In the genomic region with DNA sequence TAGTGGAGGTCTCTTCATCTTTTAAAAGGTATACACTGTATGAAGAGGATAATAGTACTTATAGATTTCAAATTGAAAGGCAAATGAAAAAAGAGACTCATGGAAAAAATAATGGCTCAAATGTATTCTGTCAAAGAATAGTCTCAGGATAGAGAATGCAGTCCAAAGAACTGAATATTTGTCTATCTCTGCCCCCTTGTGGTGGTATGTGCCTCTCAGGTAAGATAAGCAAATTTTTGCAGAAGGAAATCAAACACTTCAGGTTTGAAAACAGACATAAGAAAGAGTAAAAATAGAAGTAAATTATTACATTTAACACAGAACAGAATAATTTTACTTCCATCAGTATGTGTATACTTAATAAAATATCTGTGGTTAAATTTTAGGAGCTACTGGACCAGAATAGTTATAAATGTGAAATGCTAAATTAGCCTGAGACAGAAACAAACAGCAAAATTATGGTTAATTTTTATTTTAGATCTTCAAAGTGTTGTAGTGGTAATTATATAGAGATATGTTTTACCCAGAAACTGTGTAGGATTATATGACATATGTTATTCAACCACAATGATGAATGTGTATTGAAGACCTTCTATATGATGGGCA, we compare ENCODE assay signal across 8 cellular contexts.
A peak's percentile ranks its signal among the peaks of the same experiment; 100 is the strongest.
DNase-seq lines count a peak whose midpoint lies in the region; ATAC-seq and TF ChIP-seq lines count a peak whose summit lies in the region.

No MANE protein-coding gene starts in this region.

- no peaks in the 10 kb centered on the region for H3K4me1 ChIP-seq in adipocyte (ENCODE audit: control insufficient read depth, insufficient read depth, low read length)
- no peaks in the 10 kb centered on the region for H3K4me1 ChIP-seq in right atrium auricular region
- no peaks in the 10 kb centered on the region for H3K4me1 ChIP-seq in gastrocnemius medialis

- in situ Hi-C loops in gastrocnemius medialis (cut with MboI; ENCODE audit: low sequenced_read_pairs in 4 of 4): loop anchor here in 3 of 4 donors (10.0 to 25.0 kb wide), 3 partner anchors 294 to 307 kb away; no protein-coding TSS in a partner anchor

- intact Hi-C loops in CD4-positive, alpha-beta T cell (cut with DNase I, micrococcal nuclease): loop anchor here (1.0 to 5.0 kb wide), 4 partner anchors 304 to 733 kb away; no protein-coding TSS in a partner anchor
- intact Hi-C loops in gastrocnemius medialis (cut with DNase I; ENCODE audit: low total_unique reads): loop anchor here (2.0 to 5.0 kb wide), 3 partner anchors 166 to 301 kb away; a partner anchor contains a TSS

- peak; percentile 74 for TF ChIP-seq CTCF in CD4-positive, alpha-beta T cell (IDR thresholded peaks at IDR 0.05)
- TF ChIP-seq CTCF in right atrium auricular region (IDR thresholded peaks at IDR 0.05): peak; percentile 68 to 81
- peak; percentile 50 to 72 (median 69) for TF ChIP-seq CTCF in gastrocnemius medialis (IDR thresholded peaks at IDR 0.05 in 4 of 5, conservative IDR thresholded peaks at IDR 0.05 in 1 of 5)

- H3K9me3 ChIP-seq in CD4-positive, alpha-beta T cell (ENCODE audit: control insufficient read depth, low read length): no peaks in the 10 kb centered on the region
- H3K9me3 ChIP-seq in adipocyte (ENCODE audit: control insufficient read depth, low read length): no peaks in the 10 kb centered on the region
- no peaks in the 10 kb centered on the region for H3K9me3 ChIP-seq in right atrium auricular region
- H3K9me3 ChIP-seq in gastrocnemius medialis: no peaks in the 10 kb centered on the region

- DNase-seq in CD4-positive, alpha-beta T cell: peak in 6 of 10 experiments; percentile 2 to 31 (median 5)
- DNase-seq in NCI-H748 (lab: John Stamatoyannopoulos, UW; ENCODE audit: unreplicated experiment) (peak; percentile 59), adipocyte (ENCODE audit: low read depth) (peak; percentile 89), right atrium auricular region (ENCODE audit: low spot score) (no peak), gastrocnemius medialis (peak in 1 of 2 donors; percentile 12), HuH-7.5 (ENCODE audit: low spot score) (no peak)

- no peaks in the 10 kb centered on the region for H3K27me3 ChIP-seq in CD4-positive, alpha-beta T cell (ENCODE audit: control insufficient read depth, insufficient read depth, low read length)
- no peaks in the 10 kb centered on the region for H3K27me3 ChIP-seq in adipocyte (replicated peaks; ENCODE audit: control insufficient read depth, insufficient read depth, low read length)
- H3K27me3 ChIP-seq in right atrium auricular region: no peaks in the 10 kb centered on the region
- H3K27me3 ChIP-seq in gastrocnemius medialis: no peaks in the 10 kb centered on the region

- H3K36me3 Mint-ChIP-seq in CD4-positive, alpha-beta T cell (ENCODE audit: low read depth): no peaks in the 10 kb centered on the region

- H3K4me3 ChIP-seq in adipocyte (ENCODE audit: low read length): no peak overlapping the region
- H3K4me3 ChIP-seq in right atrium auricular region: no peak overlapping the region
- no peak overlapping the region for H3K4me3 ChIP-seq in gastrocnemius medialis

- no peak for TF ChIP-seq POLR2A in gastrocnemius medialis (IDR thresholded peaks at IDR 0.05)

- H3K4me3 Mint-ChIP-seq in CD4-positive, alpha-beta T cell: no peak overlapping the region

- no peaks in the 10 kb centered on the region for H3K9me3 Mint-ChIP-seq in CD4-positive, alpha-beta T cell

- CTCF ChIA-PET in CD4-positive, alpha-beta T cell (lab: Charles Lee): interaction anchor here (1.4 to 2.4 kb wide), 3 partner anchors 8 to 733 kb away, joined by 3 to 12 read pairs (median 6); no protein-coding TSS in a partner anchor

- H3K27ac Mint-ChIP-seq in CD4-positive, alpha-beta T cell: no peak overlapping the region

- ATAC-seq in CD4-positive, alpha-beta T cell (ENCODE audit: poor library complexity): no peak
- peak; percentile 67 for ATAC-seq in GM18508 (IDR thresholded peaks at IDR 0.05; ENCODE audit: insufficient read depth, unreplicated experiment)
- peak; percentile 80 for ATAC-seq in HG03432 (IDR thresholded peaks at IDR 0.05; ENCODE audit: unreplicated experiment)
- ATAC-seq in gastrocnemius medialis: peak; percentile 66 to 71

- H3K27ac ChIP-seq in CD4-positive, alpha-beta T cell (ENCODE audit: low read depth, low read length): no peak overlapping the region
- H3K27ac ChIP-seq in right atrium auricular region (no peak overlapping the region), gastrocnemius medialis (no peak overlapping the region)

- H3K27me3 Mint-ChIP-seq in CD4-positive, alpha-beta T cell: peaks cover 20% of the 10 kb centered on the region

- H3K4me1 Mint-ChIP-seq in CD4-positive, alpha-beta T cell (ENCODE audit: low read depth): no peaks in the 10 kb centered on the region

- POLR2A ChIA-PET in CD4-positive, alpha-beta T cell (lab: Charles Lee): no interaction called here

- H3K9ac ChIP-seq in adipocyte (ENCODE audit: low read length): no peak overlapping the region

- no peaks in the 10 kb centered on the region for H3K36me3 ChIP-seq in adipocyte (ENCODE audit: control insufficient read depth, insufficient read depth, low read length, severe bottlenecking)
- no peaks in the 10 kb centered on the region for H3K36me3 ChIP-seq in right atrium auricular region
- H3K36me3 ChIP-seq in gastrocnemius medialis: no peaks in the 10 kb centered on the region

Comparison
In these comparisons a context has a peak if more than half of its experiments do, and no peak if none do; other contexts are left out.
1. DNase-seq: peak in CD4-positive, alpha-beta T cell (6 of 10), NCI-H748 (single experiment) and adipocyte (single experiment); none in right atrium auricular region (single experiment) and HuH-7.5 (single experiment).
2. Peak in every context shown above with its lines, with median percentiles within 50 percentile points of each other: CTCF ChIP-seq.